21 cellular contexts compared by ENCODE assay signal in genomic region chr10:33680036-33680435, GRCh38.
"Had no signal": no experiment of that assay in that cellular context is flagged by ENCODE, and none has a peak within 500 bp of the region (broad histone marks: within the 10 kb centered on the region; RNA-seq: fewer than 3 reads in every experiment).

No MANE protein-coding gene starts in this region.

- H3K4me3 Mint-ChIP-seq: activated CD8-positive, alpha-beta T cell treated with anti-CD3 and anti-CD28 coated beads, Interleukin-2, amount 10 ng/mL, durations not matched to agents 7 days and 5 days; activated naive CD4-positive, alpha-beta T cell treated with anti-CD3 and anti-CD28 coated beads, Interleukin-2, amount 50 U/mL, for 24 hours; brain; central memory CD8-positive, alpha-beta T cell; T-helper 1 cell treated with Interleukin-12 subunit alpha and Interleukin-12 subunit beta and Interleukin-4 antibody, amounts not matched to agents 30 μg/mL and 1 μg/mL, for 36 hours had no signal

- DNase-seq: activated CD4-positive, alpha-beta T cell treated with anti-CD3 and anti-CD28 coated beads for 4 hours; activated CD8-positive, alpha-beta memory T cell treated with anti-CD3 and anti-CD28 coated beads, Interleukin-2, amount 50 U/mL, for 48 hours; activated CD8-positive, alpha-beta T cell treated with anti-CD3 and anti-CD28 coated beads, Interleukin-2, amount 10 ng/mL, durations not matched to agents 7 days and 5 days; activated naive CD4-positive, alpha-beta T cell; activated T-cell treated with anti-CD3 and anti-CD28 coated beads, Interleukin-2, amount 50 U/mL, for 1 hour; NCI-H1092; NCI-H1436; NCI-H1694 treated with DMSO at 0.1 percent for 48 hours; NCI-H2081; NCI-H446; NCI-H524; NCI-H82; NK-92 treated with Interleukin-12 subunit alpha and Interleukin-12 subunit beta, amount 100 ng/mL, for 24 hours; OCI-M1; Peyer's patch; Right ventricle myocardium superior had no signal

- ATAC-seq: activated CD4-positive, CD25-positive, alpha-beta regulatory T cell treated with anti-CD3 and anti-CD28 coated beads, Interleukin-2, amount 50 U/mL, for 24 hours; activated CD8-positive, alpha-beta T cell treated with anti-CD3 and anti-CD28 coated beads, Interleukin-2, amount 10 ng/mL, durations not matched to agents 7 days and 5 days had no signal

- H3K27ac Mint-ChIP-seq: activated CD8-positive, alpha-beta T cell treated with anti-CD3 and anti-CD28 coated beads, Interleukin-2, amount 10 ng/mL, durations not matched to agents 7 days and 5 days; activated naive CD4-positive, alpha-beta T cell treated with anti-CD3 and anti-CD28 coated beads, Interleukin-2, amount 50 U/mL, for 24 hours; brain; T-helper 1 cell treated with Interleukin-12 subunit alpha and Interleukin-12 subunit beta and Interleukin-4 antibody, amounts not matched to agents 30 μg/mL and 1 μg/mL, for 36 hours had no signal

- H3K36me3 Mint-ChIP-seq: activated naive CD4-positive, alpha-beta T cell treated with anti-CD3 and anti-CD28 coated beads, Interleukin-2, amount 50 U/mL, for 24 hours; brain had no signal

- H3K9me3 Mint-ChIP-seq: activated naive CD4-positive, alpha-beta T cell treated with anti-CD3 and anti-CD28 coated beads, Interleukin-2, amount 50 U/mL, for 24 hours; central memory CD8-positive, alpha-beta T cell; T-helper 1 cell treated with Interleukin-12 subunit alpha and Interleukin-12 subunit beta and Interleukin-4 antibody, amounts not matched to agents 30 μg/mL and 1 μg/mL, for 36 hours had no signal

- H3K4me1 Mint-ChIP-seq: activated naive CD4-positive, alpha-beta T cell treated with anti-CD3 and anti-CD28 coated beads, Interleukin-2, amount 50 U/mL, for 24 hours; central memory CD8-positive, alpha-beta T cell had no signal
